Comparison of ENCODE assay signal across 7 cellular contexts in the genomic region with DNA sequence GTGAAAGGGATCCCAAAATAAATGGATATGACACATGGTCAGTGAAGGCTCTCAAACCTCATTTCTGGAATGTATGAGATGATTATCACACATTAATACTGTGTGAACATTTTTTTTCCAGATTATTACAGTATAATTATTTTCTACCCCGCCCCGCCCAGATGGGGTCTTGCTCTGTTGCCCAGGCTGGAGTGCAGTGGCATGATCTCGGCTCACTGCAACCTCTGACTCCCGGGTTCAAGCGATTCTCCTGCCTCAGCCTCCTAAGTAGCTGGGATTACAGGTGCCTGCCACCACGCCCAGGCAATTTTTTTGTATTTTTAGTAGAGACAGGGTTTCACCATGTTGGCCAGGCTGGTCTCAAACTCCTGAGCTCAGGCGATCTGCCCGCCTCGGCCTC. TPM values are rescaled to one million over a fixed set of nuclear protein-coding genes. Genes with fewer than 3 reads are reported as not detected.
DNase-seq lines count a peak whose midpoint lies in the region; ATAC-seq and TF ChIP-seq lines count a peak whose summit lies in the region.
"Not testable (repeated sequence)": the region's sequence is repeated elsewhere in the genome, so short reads cannot be mapped to it uniquely, and the experiment has no call there.

No MANE protein-coding gene starts in this region.

- not testable (repeated sequence) for ATAC-seq in DND-41 (ENCODE audit: insufficient read depth, low read depth); activated CD8-positive, alpha-beta T cell treated with anti-CD3 and anti-CD28 coated beads, Interleukin-2, amount 10 ng/mL, durations not matched to agents 7 days and 5 days; activated naive CD8-positive, alpha-beta T cell treated with anti-CD3 and anti-CD28 coated beads, Interleukin-2, amount 50 U/mL, for 24 hours; natural killer cell treated with Interleukin-12 subunit alpha and Interleukin-12 subunit beta and Interleukin-15 and Interleukin-18, amount 100 ng/mL, for 72 hours; stimulated activated effector memory CD8-positive, alpha-beta T cell treated with anti-CD3 and anti-CD28 coated beads, Interleukin-12 subunit alpha, Interleukin-12 subunit beta, amount 100 ng/mL, for 72 hours

- WGBS in esophagus muscularis mucosa: 97% methylated on average over 9 of the region's 9 CpGs

- not testable (repeated sequence) for H3K27me3 Mint-ChIP-seq in T-helper 1 cell treated with Interleukin-12 subunit alpha and Interleukin-12 subunit beta and Interleukin-4 antibody, amounts not matched to agents 30 μg/mL and 1 μg/mL, for 36 hours (ENCODE audit: low read depth); activated CD8-positive, alpha-beta T cell treated with anti-CD3 and anti-CD28 coated beads, Interleukin-2, amount 10 ng/mL, durations not matched to agents 7 days and 5 days (ENCODE audit: low read depth); activated naive CD8-positive, alpha-beta T cell treated with anti-CD3 and anti-CD28 coated beads, Interleukin-2, amount 50 U/mL, for 24 hours; natural killer cell treated with Interleukin-12 subunit alpha and Interleukin-12 subunit beta and Interleukin-15 and Interleukin-18, amount 100 ng/mL, for 72 hours

- H3K36me3 Mint-ChIP-seq in T-helper 1 cell treated with Interleukin-12 subunit alpha and Interleukin-12 subunit beta and Interleukin-4 antibody, amounts not matched to agents 30 μg/mL and 1 μg/mL, for 36 hours (ENCODE audit: low read depth): peaks cover 39% of the 10 kb centered on the region
- H3K36me3 Mint-ChIP-seq in activated CD8-positive, alpha-beta T cell treated with anti-CD3 and anti-CD28 coated beads, Interleukin-2, amount 10 ng/mL, durations not matched to agents 7 days and 5 days (ENCODE audit: low read depth): peaks cover 49% of the 10 kb centered on the region
- peaks cover 44% of the 10 kb centered on the region for H3K36me3 Mint-ChIP-seq in activated naive CD8-positive, alpha-beta T cell treated with anti-CD3 and anti-CD28 coated beads, Interleukin-2, amount 50 U/mL, for 24 hours (ENCODE audit: low read depth)
- H3K36me3 Mint-ChIP-seq in natural killer cell treated with Interleukin-12 subunit alpha and Interleukin-12 subunit beta and Interleukin-15 and Interleukin-18, amount 100 ng/mL, for 72 hours: peaks cover 19% of the 10 kb centered on the region
- peaks cover 100% of the 10 kb centered on the region for H3K36me3 Mint-ChIP-seq in stimulated activated effector memory CD8-positive, alpha-beta T cell treated with anti-CD3 and anti-CD28 coated beads, Interleukin-12 subunit alpha, Interleukin-12 subunit beta, amount 100 ng/mL, for 72 hours

- H3K4me2 ChIP-seq in DND-41 (ENCODE audit: insufficient read depth, low read length): peak overlapping the region; percentile 80; the same call in 1 of the 2 replicates

- peaks cover 47% of the 10 kb centered on the region for H3K79me2 ChIP-seq in DND-41 (ENCODE audit: insufficient read depth, low read length)

- H3K36me3 ChIP-seq in DND-41 (ENCODE audit: insufficient read depth, low read length) (peaks cover 33% of the 10 kb centered on the region), esophagus muscularis mucosa (peaks cover 17 to 59% (median 48%) of the 10 kb centered on the region in 4 donors)

- H4K20me1 ChIP-seq in DND-41 (ENCODE audit: insufficient read depth, low read length): peaks cover 26% of the 10 kb centered on the region

- not testable (repeated sequence) for H3K4me3 ChIP-seq in DND-41 (ENCODE audit: low read depth in 1 of 2, low read length in 2 of 2); esophagus muscularis mucosa

- peak overlapping the region; percentile 7 for H3K4me3 Mint-ChIP-seq in T-helper 1 cell treated with Interleukin-12 subunit alpha and Interleukin-12 subunit beta and Interleukin-4 antibody, amounts not matched to agents 30 μg/mL and 1 μg/mL, for 36 hours
- peak overlapping the region; percentile 31 for H3K4me3 Mint-ChIP-seq in activated CD8-positive, alpha-beta T cell treated with anti-CD3 and anti-CD28 coated beads, Interleukin-2, amount 10 ng/mL, durations not matched to agents 7 days and 5 days
- peak overlapping the region; percentile 99 for H3K4me3 Mint-ChIP-seq in activated naive CD8-positive, alpha-beta T cell treated with anti-CD3 and anti-CD28 coated beads, Interleukin-2, amount 50 U/mL, for 24 hours
- peak overlapping the region; percentile 17 for H3K4me3 Mint-ChIP-seq in natural killer cell treated with Interleukin-12 subunit alpha and Interleukin-12 subunit beta and Interleukin-15 and Interleukin-18, amount 100 ng/mL, for 72 hours
- H3K4me3 Mint-ChIP-seq in stimulated activated effector memory CD8-positive, alpha-beta T cell treated with anti-CD3 and anti-CD28 coated beads, Interleukin-12 subunit alpha, Interleukin-12 subunit beta, amount 100 ng/mL, for 72 hours: peak overlapping the region; percentile 94

- H3K4me1 ChIP-seq in DND-41 (ENCODE audit: insufficient read depth, low read length): peaks cover 35% of the 10 kb centered on the region
- peaks cover 25 to 49% (median 42%) of the 10 kb centered on the region in 4 donors for H3K4me1 ChIP-seq in esophagus muscularis mucosa

- H3K9me3 ChIP-seq in DND-41 (ENCODE audit: insufficient read depth, low read length, severe bottlenecking); esophagus muscularis mucosa: not testable (repeated sequence)

- H3K27ac Mint-ChIP-seq in T-helper 1 cell treated with Interleukin-12 subunit alpha and Interleukin-12 subunit beta and Interleukin-4 antibody, amounts not matched to agents 30 μg/mL and 1 μg/mL, for 36 hours; activated CD8-positive, alpha-beta T cell treated with anti-CD3 and anti-CD28 coated beads, Interleukin-2, amount 10 ng/mL, durations not matched to agents 7 days and 5 days; activated naive CD8-positive, alpha-beta T cell treated with anti-CD3 and anti-CD28 coated beads, Interleukin-2, amount 50 U/mL, for 24 hours; natural killer cell treated with Interleukin-12 subunit alpha and Interleukin-12 subunit beta and Interleukin-15 and Interleukin-18, amount 100 ng/mL, for 72 hours; stimulated activated effector memory CD8-positive, alpha-beta T cell treated with anti-CD3 and anti-CD28 coated beads, Interleukin-12 subunit alpha, Interleukin-12 subunit beta, amount 100 ng/mL, for 72 hours: not testable (repeated sequence)

- CTCF ChIA-PET in activated CD8-positive, alpha-beta T cell treated with anti-CD3 and anti-CD28 coated beads, Interleukin-2, amount 10 ng/mL, durations not matched to agents 7 days and 5 days (lab: Charles Lee): interaction anchor here (0.6 to 2.1 kb wide), 3 partner anchors 27 to 56 kb away, joined by 3 to 6 read pairs (median 5); no protein-coding TSS in a partner anchor

- H3K27me3 ChIP-seq in DND-41 (ENCODE audit: insufficient read depth, low read length, poor library complexity); esophagus muscularis mucosa: not testable (repeated sequence)

- peaks cover 32% of the 10 kb centered on the region for H3K4me1 Mint-ChIP-seq in T-helper 1 cell treated with Interleukin-12 subunit alpha and Interleukin-12 subunit beta and Interleukin-4 antibody, amounts not matched to agents 30 μg/mL and 1 μg/mL, for 36 hours (ENCODE audit: low read depth)
- peaks cover 29% of the 10 kb centered on the region for H3K4me1 Mint-ChIP-seq in activated CD8-positive, alpha-beta T cell treated with anti-CD3 and anti-CD28 coated beads, Interleukin-2, amount 10 ng/mL, durations not matched to agents 7 days and 5 days (ENCODE audit: low read depth)
- peaks cover 43% of the 10 kb centered on the region for H3K4me1 Mint-ChIP-seq in activated naive CD8-positive, alpha-beta T cell treated with anti-CD3 and anti-CD28 coated beads, Interleukin-2, amount 50 U/mL, for 24 hours
- peaks cover 28% of the 10 kb centered on the region in 2 donors for H3K4me1 Mint-ChIP-seq in natural killer cell treated with Interleukin-12 subunit alpha and Interleukin-12 subunit beta and Interleukin-15 and Interleukin-18, amount 100 ng/mL, for 72 hours (ENCODE audit: low read depth in 2 of 2)
- H3K4me1 Mint-ChIP-seq in stimulated activated effector memory CD8-positive, alpha-beta T cell treated with anti-CD3 and anti-CD28 coated beads, Interleukin-12 subunit alpha, Interleukin-12 subunit beta, amount 100 ng/mL, for 72 hours: peaks cover 21% of the 10 kb centered on the region

- not testable (repeated sequence) for H3K27ac ChIP-seq in DND-41 (ENCODE audit: low read length)
- H3K27ac ChIP-seq in esophagus muscularis mucosa (replicated peaks in 1 of 4): peak overlapping the region; percentile 96 to 100 (median 100)

- TF ChIP-seq EP300 in esophagus muscularis mucosa (IDR thresholded peaks at IDR 0.05): not testable (repeated sequence)

- not testable (repeated sequence) for H3K9ac ChIP-seq in DND-41 (ENCODE audit: low read depth, low read length)

- not testable (repeated sequence) for H2AFZ ChIP-seq in DND-41 (ENCODE audit: low read depth, low read length)

- intact Hi-C loops in esophagus muscularis mucosa (cut with DNase I): not testable (repeated sequence)

- TF ChIP-seq CTCF in DND-41 (IDR thresholded peaks at IDR 0.05; ENCODE audit: borderline replicate concordance, extremely low read depth, low read length, poor library complexity, severe bottlenecking); esophagus muscularis mucosa (IDR thresholded peaks at IDR 0.05): not testable (repeated sequence)

- not testable (repeated sequence) for DNase-seq in DND-41; activated CD8-positive, alpha-beta T cell treated with anti-CD3 and anti-CD28 coated beads, Interleukin-2, amount 10 ng/mL, durations not matched to agents 7 days and 5 days; activated naive CD8-positive, alpha-beta T cell treated with anti-CD3 and anti-CD28 coated beads, Interleukin-2, amount 50 U/mL, for 24 hours; esophagus muscularis mucosa (ENCODE audit: extremely low spot score); natural killer cell treated with Interleukin-12 subunit alpha and Interleukin-12 subunit beta and Interleukin-15 and Interleukin-18, amount 100 ng/mL, for 72 hours (ENCODE audit: low spot score); stimulated activated effector memory CD8-positive, alpha-beta T cell treated with anti-CD3 and anti-CD28 coated beads, Interleukin-12 subunit alpha, Interleukin-12 subunit beta, amount 100 ng/mL, for 72 hours (ENCODE audit: low spot score in 2 of 2)

- not testable (repeated sequence) for TF ChIP-seq POLR2A in esophagus muscularis mucosa (IDR thresholded peaks at IDR 0.05; ENCODE audit: low read depth)

- not testable (repeated sequence) for H3K9me3 Mint-ChIP-seq in T-helper 1 cell treated with Interleukin-12 subunit alpha and Interleukin-12 subunit beta and Interleukin-4 antibody, amounts not matched to agents 30 μg/mL and 1 μg/mL, for 36 hours; activated CD8-positive, alpha-beta T cell treated with anti-CD3 and anti-CD28 coated beads, Interleukin-2, amount 10 ng/mL, durations not matched to agents 7 days and 5 days (ENCODE audit: insufficient read depth); activated naive CD8-positive, alpha-beta T cell treated with anti-CD3 and anti-CD28 coated beads, Interleukin-2, amount 50 U/mL, for 24 hours; natural killer cell treated with Interleukin-12 subunit alpha and Interleukin-12 subunit beta and Interleukin-15 and Interleukin-18, amount 100 ng/mL, for 72 hours; stimulated activated effector memory CD8-positive, alpha-beta T cell treated with anti-CD3 and anti-CD28 coated beads, Interleukin-12 subunit alpha, Interleukin-12 subunit beta, amount 100 ng/mL, for 72 hours

- POLR2A ChIA-PET in activated CD8-positive, alpha-beta T cell treated with anti-CD3 and anti-CD28 coated beads, Interleukin-2, amount 10 ng/mL, durations not matched to agents 7 days and 5 days (lab: Charles Lee): interaction anchor here (1.0 kb wide), 1 partner anchor 10 kb away, joined by 4 read pairs; no protein-coding TSS in a partner anchor

RNA-seq across cellular contexts. Expression of gene TPT1, which starts 2.1 kb away (rescaled TPM):
- 1,000 to 10,000 TPM; 3,981 to 4,076 TPM for total RNA-seq in activated CD8-positive, alpha-beta T cell treated with anti-CD3 and anti-CD28 coated beads, Interleukin-2, amount 10 ng/mL, durations not matched to agents 7 days and 5 days
- total RNA-seq in esophagus muscularis mucosa: 1,000 to 10,000 TPM; 1,985 to 5,244 (median 2,921) TPM
- total RNA-seq in natural killer cell treated with Interleukin-12 subunit alpha and Interleukin-12 subunit beta and Interleukin-15 and Interleukin-18, amount 100 ng/mL, for 72 hours: 1,000 to 10,000 TPM; 1,832 to 3,365 TPM

Comparison
In these comparisons a context has a peak if more than half of its experiments do, and no peak if none do; other contexts are left out.
1. H3K4me3 Mint-ChIP-seq: peak in every context shown above with its lines; median percentile 99 in activated naive CD8-positive, alpha-beta T cell treated with anti-CD3 and anti-CD28 coated beads, Interleukin-2, amount 50 U/mL, for 24 hours; 94 in stimulated activated effector memory CD8-positive, alpha-beta T cell treated with anti-CD3 and anti-CD28 coated beads, Interleukin-12 subunit alpha, Interleukin-12 subunit beta, amount 100 ng/mL, for 72 hours; 31 in activated CD8-positive, alpha-beta T cell treated with anti-CD3 and anti-CD28 coated beads, Interleukin-2, amount 10 ng/mL, durations not matched to agents 7 days and 5 days; 17 in natural killer cell treated with Interleukin-12 subunit alpha and Interleukin-12 subunit beta and Interleukin-15 and Interleukin-18, amount 100 ng/mL, for 72 hours; 7 in T-helper 1 cell treated with Interleukin-12 subunit alpha and Interleukin-12 subunit beta and Interleukin-4 antibody, amounts not matched to agents 30 μg/mL and 1 μg/mL, for 36 hours.